8 cellular contexts compared by ENCODE assay signal in the genomic region with DNA sequence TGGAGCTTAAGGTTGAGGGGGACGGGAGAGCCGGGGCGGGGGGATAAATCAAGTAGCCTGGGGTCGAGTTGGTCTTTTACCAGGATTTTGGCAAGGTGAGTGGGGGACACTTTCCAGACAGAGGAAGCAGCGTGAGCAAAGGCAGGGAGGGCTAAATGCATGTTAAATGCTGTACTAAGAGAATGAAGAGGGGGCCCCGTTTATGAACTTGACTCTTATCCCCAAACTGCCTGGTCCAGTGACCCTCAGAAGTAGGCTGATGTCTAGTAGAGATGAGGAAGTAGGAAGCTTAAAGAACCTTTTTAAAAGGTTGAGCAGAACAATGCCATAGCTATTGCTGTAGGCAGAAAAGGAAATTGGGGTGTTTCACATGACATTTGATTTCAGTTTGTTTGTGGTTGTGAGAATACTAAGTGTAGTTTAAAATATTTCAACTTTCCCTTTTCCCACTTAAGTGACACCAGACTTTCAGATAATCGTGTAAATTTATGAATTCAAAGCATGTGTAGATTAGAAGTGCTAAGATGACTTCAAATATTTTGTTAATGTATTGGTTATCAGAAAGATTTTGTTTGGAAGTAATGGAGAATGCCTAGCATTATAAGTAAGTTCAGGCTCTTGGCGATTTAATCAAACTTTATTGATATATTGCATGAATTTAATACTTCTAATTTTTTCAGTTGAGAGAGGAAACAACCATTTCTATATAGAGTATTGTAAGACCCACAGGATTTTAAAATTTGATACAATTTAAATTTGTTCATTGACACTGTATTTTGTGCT. TPM values are rescaled to one million over a fixed set of nuclear protein-coding genes. Genes with fewer than 3 reads are reported as not detected.
DNase-seq lines count a peak whose midpoint lies in the region; ATAC-seq, FAIRE-seq and TF ChIP-seq lines count a peak whose summit lies in the region.

No MANE protein-coding gene starts in this region.

- no peak for TF ChIP-seq POLR2A in A549 (IDR thresholded peaks at IDR 0.05; ENCODE audit: low read length)
- TF ChIP-seq POLR2A in GM12892 (IDR thresholded peaks at IDR 0.05; ENCODE audit: low read depth, low read length) = peak; percentile 84

- no peak for TF ChIP-seq RAD21 in A549 (conservative IDR thresholded peaks at IDR 0.05 in 1 of 2, IDR thresholded peaks at IDR 0.05 in 1 of 2)

- H3K4me1 ChIP-seq in A549 (peaks cover 40% of the 10 kb centered on the region), endodermal cell (ENCODE audit: control insufficient read depth, insufficient read depth, low read length) (no peaks in the 10 kb centered on the region), neural progenitor cell (peaks cover 13% of the 10 kb centered on the region)

- H3K9me3 Mint-ChIP-seq in endodermal cell (no peaks in the 10 kb centered on the region), neural progenitor cell (no peaks in the 10 kb centered on the region)

- WGBS in A549 (ENCODE audit: missing lambda C conversion rate) = 3% methylated on average over 8 of the region's 8 CpGs
- WGBS in endodermal cell (ENCODE audit: insufficient coverage in 1 of 2, insufficient read length in 1 of 2), 2 experiments = 27 to 35% methylated on average over 4 to 7 of the region's 8 CpGs

- DNase-seq in A549 (ENCODE audit: low read depth in 1 of 2, low spot score in 1 of 2) (peak in 1 of 2 experiments; percentile 25), GM12892 (ENCODE audit: insufficient read length) (no peak), SW480 (ENCODE audit: low spot score) (peak; percentile 39), endodermal cell (peak; percentile 52), neural progenitor cell (ENCODE audit: low spot score) (peak; percentile 18), iPS-NIHi7 (ENCODE audit: extremely low spot score) (no peak), 8988T (no peak)

- peaks cover 26% of the 10 kb centered on the region for H3F3A ChIP-seq in neural progenitor cell (ENCODE audit: low read depth)

- H3K4me3 ChIP-seq in A549 (peak overlapping the region; percentile 67), endodermal cell (ENCODE audit: low read length) (peak overlapping the region; percentile 92), neural progenitor cell (peak overlapping the region; percentile 78)

- H3K27ac ChIP-seq in A549 (peak overlapping the region; percentile 95), endodermal cell (ENCODE audit: low read depth, low read length) (no peak overlapping the region), neural progenitor cell (no peak overlapping the region)

- H3K4me3 Mint-ChIP-seq in endodermal cell (peak overlapping the region; percentile 88), neural progenitor cell (peak overlapping the region; percentile 96)

- peak overlapping the region; percentile 97 for H3K4me2 ChIP-seq in A549
- peak overlapping the region; percentile 90 for H3K4me2 ChIP-seq in neural progenitor cell

- no peak for TF ChIP-seq EP300 in A549 (IDR thresholded peaks at IDR 0.05)

- H3K27me3 ChIP-seq in endodermal cell (ENCODE audit: control insufficient read depth, insufficient read depth, low read length, poor library complexity, severe bottlenecking) (no peaks in the 10 kb centered on the region), neural progenitor cell (peaks cover 15% of the 10 kb centered on the region)

- H3K9me3 ChIP-seq in A549 (no peaks in the 10 kb centered on the region), endodermal cell (ENCODE audit: control insufficient read depth, low read length) (no peaks in the 10 kb centered on the region), neural progenitor cell (ENCODE audit: low read depth) (no peaks in the 10 kb centered on the region)

- no peaks in the 10 kb centered on the region for H3K36me3 Mint-ChIP-seq in endodermal cell (ENCODE audit: low read depth)
- no peaks in the 10 kb centered on the region for H3K36me3 Mint-ChIP-seq in neural progenitor cell

- H2AFZ ChIP-seq in neural progenitor cell (replicated peaks) = no peak overlapping the region

- H3K4me1 Mint-ChIP-seq in endodermal cell = peaks cover 28% of the 10 kb centered on the region
- H3K4me1 Mint-ChIP-seq in neural progenitor cell = peaks cover 23% of the 10 kb centered on the region

- H3K9ac ChIP-seq in endodermal cell (ENCODE audit: extremely low read depth, low read length, poor library complexity, severe bottlenecking) (peak overlapping the region; percentile 95), neural progenitor cell (no peak overlapping the region)

- POLR2A ChIA-PET in A549 (lab: Yijun Ruan, JAX) = no interaction called here

- H3K79me2 ChIP-seq in neural progenitor cell (ENCODE audit: low read depth) = peaks cover 34% of the 10 kb centered on the region

- CTCF ChIA-PET in A549 (lab: Yijun Ruan, JAX) = interaction anchor here (0.7 to 2.8 kb wide), 3 partner anchors 105 to 176 kb away, joined by 3 to 25 read pairs (median 3); no protein-coding TSS in a partner anchor

- ATAC-seq in A549 (peak in 1 of 2 experiments; percentile 3; a peak in 3 of 6 replicates), HG03280 (IDR thresholded peaks at IDR 0.05; ENCODE audit: unreplicated experiment) (peak; percentile 20)

- H3K27me3 Mint-ChIP-seq in endodermal cell (ENCODE audit: insufficient read depth) = peaks cover 2% of the 10 kb centered on the region
- no peaks in the 10 kb centered on the region for H3K27me3 Mint-ChIP-seq in neural progenitor cell (ENCODE audit: insufficient read depth, low read depth)

- TF ChIP-seq CTCF in A549 (IDR thresholded peaks at IDR 0.05) (no peak), endodermal cell (conservative IDR thresholded peaks at IDR 0.05) (no peak), neural progenitor cell (IDR thresholded peaks at IDR 0.05) (no peak)

- H3K27ac Mint-ChIP-seq in endodermal cell (peak overlapping the region; percentile 33), neural progenitor cell (no peak overlapping the region)

- FAIRE-seq in A549 (lab: Jason Lieb, UNC) (no peak), GM12892 (lab: Jason Lieb, UNC) (peak; percentile 77)

- peaks cover 16% of the 10 kb centered on the region for H4K20me1 ChIP-seq in neural progenitor cell (ENCODE audit: low read depth)

- H3K36me3 ChIP-seq in endodermal cell (ENCODE audit: control insufficient read depth, insufficient read depth, low read length) = no peaks in the 10 kb centered on the region
- no peaks in the 10 kb centered on the region for H3K36me3 ChIP-seq in neural progenitor cell

TF ChIP-seq in A549, 52 proteins besides CTCF, POLR2A, EP300 and RAD21:
- TF ChIP-seq POLR2AphosphoS2 (conservative IDR thresholded peaks at IDR 0.05; ENCODE audit: low read length) = no peak
- no peak for TF ChIP-seq ZSCAN20 (CRISPR knock-in tag; IDR thresholded peaks at IDR 0.05)
- no peak for TF ChIP-seq E2F6 (IDR thresholded peaks at IDR 0.05; ENCODE audit: borderline replicate concordance, low read depth)
- no peak for TF ChIP-seq EHF (CRISPR knock-in tag; IDR thresholded peaks at IDR 0.05)
- TF ChIP-seq FOXS1 (CRISPR knock-in tag; IDR thresholded peaks at IDR 0.05) = no peak
- TF ChIP-seq ATOH8 (CRISPR knock-in tag; IDR thresholded peaks at IDR 0.05; ENCODE audit: low read depth) = no peak
- TF ChIP-seq CHD4 (IDR thresholded peaks at IDR 0.05; ENCODE audit: borderline replicate concordance) = no peak
- no peak for TF ChIP-seq PHF8 (IDR thresholded peaks at IDR 0.05; ENCODE audit: borderline replicate concordance, low read depth)
- no peak for TF ChIP-seq HEYL (CRISPR knock-in tag; IDR thresholded peaks at IDR 0.05)

RNA-seq across cellular contexts. Expression of gene REL, which starts 1.8 kb away (rescaled TPM):
- 9.3 and 11.3 TPM in 2 replicates for polyA plus RNA-seq in A549 (2011; rRNA removed)
- 1.4 and 1.8 TPM in 2 replicates for polyA plus RNA-seq in A549 (2012; cell fraction: cytosol; rRNA removed)
- polyA plus RNA-seq in A549 (2012; cell fraction: nucleus; rRNA removed) = 1.4 and 2.3 TPM in 2 replicates
- polyA plus RNA-seq in A549 (2017; fragmentation: RNase III; extraction: RNeasy Plus Mini Kit Qiagen cat#74134 plus additional on column Dnase treatment) = 2.3 to 2.8 TPM (median 2.4 TPM) in 3 replicates
- 14.0 and 15.1 TPM in 2 replicates for polyA minus RNA-seq in A549 (2011; rRNA and poly(A)+ RNA removed)
- 30.2 TPM for polyA plus RNA-seq in GM12892 (2012; ENCODE audit: missing spikeins)
- total RNA-seq in endodermal cell = 10 to 100 TPM; 11.7 to 15.9 TPM
- 3.0 TPM for polyA plus RNA-seq in endodermal cell (2013, experiment 1 of 2)
- polyA plus RNA-seq in endodermal cell (2013, experiment 2 of 2) = 3.0 TPM
- total RNA-seq in neural progenitor cell (ENCODE audit: low replicate concordance) = 7.1 and 12.0 TPM in 2 replicates

Comparison
In these comparisons a context has a peak if more than half of its experiments do, and no peak if none do; other contexts are left out.
1. DNase-seq: peak in SW480 (single experiment), endodermal cell (single experiment) and neural progenitor cell (single experiment); none in GM12892 (single experiment), iPS-NIHi7 (single experiment) and 8988T (single experiment).
2. H3K27ac ChIP-seq: peak in A549 (2 of 2); none in endodermal cell (single experiment) and neural progenitor cell (single experiment).
3. Peak in every context shown above with its lines, with median percentiles within 50 percentile points of each other: H3K4me3 ChIP-seq.